8 cellular contexts compared by ENCODE assay signal in genomic region chr6:53065266-53066058, GRCh38. TPM values are rescaled to one million over a fixed set of nuclear protein-coding genes. Genes with fewer than 3 reads are reported as not detected.
DNase-seq lines count a peak whose midpoint lies in the region; ATAC-seq and TF ChIP-seq lines count a peak whose summit lies in the region.

TSS of gene FBXO9 (plus strand) at chr6:53065404. CDS start at chr6:53065790, 386 bp downstream.

- intact Hi-C loops in thyroid gland (cut with DNase I), result no loop called here

- peak within 1 kb of the TSS; percentile 98 for H3K27ac Mint-ChIP-seq in osteocyte (ENCODE audit: unreplicated experiment)

- no peaks in the 10 kb centered on the region for H3K9me3 ChIP-seq in thyroid gland

- 0 to 1% methylated on average over 6 to 22 of the region's 77 CpGs for WGBS in thyroid gland, 2 donors

- no peaks in the 10 kb centered on the region for H3K9me3 Mint-ChIP-seq in osteocyte (ENCODE audit: unreplicated experiment)

- H3K4me3 Mint-ChIP-seq in osteocyte (ENCODE audit: unreplicated experiment), result peak within 1 kb of the TSS; percentile 99

- peak within 1 kb of the TSS; percentile 56 to 96 (median 93) for H3K4me3 ChIP-seq in thyroid gland (replicated peaks in 1 of 3)

- ATAC-seq in GM19397 (IDR thresholded peaks at IDR 0.05; ENCODE audit: unreplicated experiment) (peak; percentile 55), HG03521 (IDR thresholded peaks at IDR 0.05; ENCODE audit: unreplicated experiment) (peak; percentile 49)

- TF ChIP-seq POLR2A in thyroid gland (IDR thresholded peaks at IDR 0.05), result peak in 1 of 2 donors; percentile 62

- H3K27me3 ChIP-seq in thyroid gland, result no peaks in the 10 kb centered on the region

- DNase-seq in COLO829 (ENCODE audit: low spot score) (peak; percentile 69), RKO (ENCODE audit: low spot score) (peak; percentile 68), activated gamma-delta T cell treated with Interleukin-2 at 50 U/mL for 16 hours (peak; percentile 73), glomerular visceral epithelial cell (ENCODE audit: extremely low spot score) (peak; percentile 59), osteocyte (ENCODE audit: extremely low spot score, unreplicated experiment) (peak; percentile 92), thyroid gland (peak; percentile 62 to 65)

- H3K4me1 ChIP-seq in thyroid gland, result peaks cover 11 to 27% of the 10 kb centered on the region in 2 donors

- H3K27ac ChIP-seq in thyroid gland, result peak within 1 kb of the TSS; percentile 81 to 97 (median 96)

- H3K27me3 Mint-ChIP-seq in osteocyte (ENCODE audit: unreplicated experiment), result no peaks in the 10 kb centered on the region

- peaks cover 47% of the 10 kb centered on the region for H3K4me1 Mint-ChIP-seq in osteocyte (ENCODE audit: unreplicated experiment)

- no peaks in the 10 kb centered on the region for H3K36me3 ChIP-seq in thyroid gland

- no peak for TF ChIP-seq CTCF in osteocyte (IDR thresholded peaks at IDR 0.05)
- TF ChIP-seq CTCF in thyroid gland (IDR thresholded peaks at IDR 0.05), result peak in 1 of 6 experiments; percentile 5

- H3K36me3 Mint-ChIP-seq in osteocyte (ENCODE audit: unreplicated experiment), result peaks cover 4% of the 10 kb centered on the region

RNA-seq across cellular contexts. Expression of gene FBXO9, which starts in this region (rescaled TPM):
- 74.8 and 79.9 TPM in 2 replicates for total RNA-seq in osteocyte
- total RNA-seq in thyroid gland, result 10 to 100 TPM; 62.1 to 77.4 (median 76.4) TPM

Comparison
In these comparisons a context has a peak if more than half of its experiments do, and no peak if none do; other contexts are left out.
1. Peak in every context shown above with its lines: DNase-seq, ATAC-seq, H3K4me3 ChIP-seq and H3K27ac ChIP-seq.